In the genomic region with DNA sequence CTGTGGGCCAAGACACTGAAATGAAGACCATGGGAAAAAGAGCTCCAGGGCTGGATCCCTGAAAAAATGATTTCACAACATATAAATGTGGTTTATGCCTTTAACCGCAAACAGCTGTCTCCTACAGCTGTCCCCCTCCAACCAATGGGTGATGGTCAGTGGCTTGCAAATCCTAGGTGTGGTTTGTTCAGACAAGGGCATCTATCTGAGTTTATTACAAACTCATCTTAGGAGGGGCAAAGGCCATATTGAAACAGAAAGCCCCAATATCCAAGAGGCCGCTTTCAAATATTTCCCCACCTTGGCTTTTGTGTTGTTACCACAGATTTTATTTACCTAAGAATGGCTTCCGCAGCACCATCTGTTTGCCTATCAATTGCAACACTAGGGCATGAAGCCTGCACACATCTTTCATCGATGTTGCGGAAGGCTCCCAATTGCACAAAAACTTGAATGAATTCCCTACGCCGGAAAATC, we compare ENCODE assay signal across 1 cellular context.
TF ChIP-seq lines count a peak whose summit lies in the region.

No MANE protein-coding gene starts in this region.

TF ChIP-seq in HepG2, 621 proteins besides CTCF, POLR2A, EP300 and RAD21 (continued from another document and continues in another):
- TF ChIP-seq NR2F2 (IDR thresholded peaks at IDR 0.05; ENCODE audit: borderline replicate concordance, low read depth) (peak; percentile 72), ZNF768 (CRISPR knock-in tag; IDR thresholded peaks at IDR 0.05) (no peak), CEBPG (CRISPR knock-in tag; IDR thresholded peaks at IDR 0.05) (peak; percentile 86), ZNF230 (CRISPR knock-in tag; IDR thresholded peaks at IDR 0.05) (no peak), ZNF878 (CRISPR knock-in tag; IDR thresholded peaks at IDR 0.05) (no peak), NCOR1 (IDR thresholded peaks at IDR 0.05; ENCODE audit: borderline replicate concordance, low read length) (peak; percentile 37; the same call in 1 of the 2 replicates), ZFP62 (CRISPR knock-in tag; IDR thresholded peaks at IDR 0.05) (no peak), ZNF101 (CRISPR knock-in tag; IDR thresholded peaks at IDR 0.05; ENCODE audit: borderline replicate concordance, low read depth) (no peak), ZNF775 (CRISPR knock-in tag; IDR thresholded peaks at IDR 0.05; ENCODE audit: borderline replicate concordance) (no peak), YY1 (IDR thresholded peaks at IDR 0.05; ENCODE audit: insufficient read depth, insufficient replicate concordance, low read depth, low read length) (no peak), ZFP82 (CRISPR knock-in tag; IDR thresholded peaks at IDR 0.05; ENCODE audit: borderline replicate concordance) (no peak), SOX6 (IDR thresholded peaks at IDR 0.05) (no peak), SOX6 (CRISPR knock-in tag; IDR thresholded peaks at IDR 0.05) (peak; percentile 92), ZNF263 (CRISPR knock-in tag; IDR thresholded peaks at IDR 0.05) (no peak), ZNF337 (CRISPR knock-in tag; IDR thresholded peaks at IDR 0.05; ENCODE audit: borderline replicate concordance, low read depth) (no peak), HNF4A (CRISPR knock-in tag; IDR thresholded peaks at IDR 0.05) (peak; percentile 64), ZNF326 (CRISPR knock-in tag; IDR thresholded peaks at IDR 0.05; ENCODE audit: borderline replicate concordance) (no peak), TARDBP (CRISPR knock-in tag; IDR thresholded peaks at IDR 0.05) (0 out of 2 replicates have a peak, but pooled peaks have one; percentile 50), ZNF367 (CRISPR knock-in tag; IDR thresholded peaks at IDR 0.05; ENCODE audit: borderline replicate concordance) (no peak), PRMT3 (CRISPR knock-in tag; IDR thresholded peaks at IDR 0.05; ENCODE audit: borderline replicate concordance, low read depth) (no peak), MAFG (CRISPR knock-in tag; IDR thresholded peaks at IDR 0.05) (no peak), ESRRA (CRISPR knock-in tag; IDR thresholded peaks at IDR 0.05; ENCODE audit: low read depth) (no peak), ZBTB1 (CRISPR knock-in tag; IDR thresholded peaks at IDR 0.05; ENCODE audit: borderline replicate concordance) (no peak), MIER2 (CRISPR knock-in tag; IDR thresholded peaks at IDR 0.05) (no peak), NONO (IDR thresholded peaks at IDR 0.05) (no peak), NONO (CRISPR knock-in tag; conservative IDR thresholded peaks at IDR 0.05) (no peak), RXRA (CRISPR knock-in tag; IDR thresholded peaks at IDR 0.05) (no peak), KLF9 (CRISPR knock-in tag; IDR thresholded peaks at IDR 0.05; ENCODE audit: low read depth) (no peak), FOXM1 (CRISPR knock-in tag; IDR thresholded peaks at IDR 0.05) (no peak), HDAC1 (CRISPR knock-in tag; IDR thresholded peaks at IDR 0.05) (peak; percentile 55; the same call in 1 of the 2 replicates), AHR (CRISPR knock-in tag; IDR thresholded peaks at IDR 0.05) (no peak), ZNF558 (CRISPR knock-in tag; IDR thresholded peaks at IDR 0.05; ENCODE audit: borderline replicate concordance) (no peak), NR2F6 (IDR thresholded peaks at IDR 0.05) (peak; percentile 78), NR2F6 (CRISPR knock-in tag; IDR thresholded peaks at IDR 0.05) (peak; percentile 49; the same call in 1 of the 2 replicates), KLF13 (CRISPR knock-in tag; IDR thresholded peaks at IDR 0.05) (no peak), TGIF2 (CRISPR knock-in tag; IDR thresholded peaks at IDR 0.05) (no peak), ZNF12 (CRISPR knock-in tag; IDR thresholded peaks at IDR 0.05) (no peak)
- TF ChIP-seq, protein P1, sequence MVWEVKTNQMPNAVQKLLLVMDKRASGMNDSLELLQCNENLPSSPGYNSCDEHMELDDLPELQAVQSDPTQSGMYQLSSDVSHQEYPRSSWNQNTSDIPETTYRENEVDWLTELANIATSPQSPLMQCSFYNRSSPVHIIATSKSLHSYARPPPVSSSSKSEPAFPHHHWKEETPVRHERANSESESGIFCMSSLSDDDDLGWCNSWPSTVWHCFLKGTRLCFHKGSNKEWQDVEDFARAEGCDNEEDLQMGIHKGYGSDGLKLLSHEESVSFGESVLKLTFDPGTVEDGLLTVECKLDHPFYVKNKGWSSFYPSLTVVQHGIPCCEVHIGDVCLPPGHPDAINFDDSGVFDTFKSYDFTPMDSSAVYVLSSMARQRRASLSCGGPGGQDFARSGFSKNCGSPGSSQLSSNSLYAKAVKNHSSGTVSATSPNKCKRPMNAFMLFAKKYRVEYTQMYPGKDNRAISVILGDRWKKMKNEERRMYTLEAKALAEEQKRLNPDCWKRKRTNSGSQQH (CRISPR knock-in tag; IDR thresholded peaks at IDR 0.05; ENCODE audit: low read depth): no peak
- TF ChIP-seq, protein P2, sequence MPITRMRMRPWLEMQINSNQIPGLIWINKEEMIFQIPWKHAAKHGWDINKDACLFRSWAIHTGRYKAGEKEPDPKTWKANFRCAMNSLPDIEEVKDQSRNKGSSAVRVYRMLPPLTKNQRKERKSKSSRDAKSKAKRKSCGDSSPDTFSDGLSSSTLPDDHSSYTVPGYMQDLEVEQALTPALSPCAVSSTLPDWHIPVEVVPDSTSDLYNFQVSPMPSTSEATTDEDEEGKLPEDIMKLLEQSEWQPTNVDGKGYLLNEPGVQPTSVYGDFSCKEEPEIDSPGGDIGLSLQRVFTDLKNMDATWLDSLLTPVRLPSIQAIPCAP (CRISPR knock-in tag; IDR thresholded peaks at IDR 0.05; ENCODE audit: low read depth): no peak
- TF ChIP-seq, protein P3, sequence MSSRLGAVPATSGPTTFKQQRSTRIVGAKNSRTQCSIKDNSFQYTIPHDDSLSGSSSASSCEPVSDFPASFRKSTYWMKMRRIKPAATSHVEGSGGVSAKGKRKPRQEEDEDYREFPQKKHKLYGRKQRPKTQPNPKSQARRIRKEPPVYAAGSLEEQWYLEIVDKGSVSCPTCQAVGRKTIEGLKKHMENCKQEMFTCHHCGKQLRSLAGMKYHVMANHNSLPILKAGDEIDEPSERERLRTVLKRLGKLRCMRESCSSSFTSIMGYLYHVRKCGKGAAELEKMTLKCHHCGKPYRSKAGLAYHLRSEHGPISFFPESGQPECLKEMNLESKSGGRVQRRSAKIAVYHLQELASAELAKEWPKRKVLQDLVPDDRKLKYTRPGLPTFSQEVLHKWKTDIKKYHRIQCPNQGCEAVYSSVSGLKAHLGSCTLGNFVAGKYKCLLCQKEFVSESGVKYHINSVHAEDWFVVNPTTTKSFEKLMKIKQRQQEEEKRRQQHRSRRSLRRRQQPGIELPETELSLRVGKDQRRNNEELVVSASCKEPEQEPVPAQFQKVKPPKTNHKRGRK (CRISPR knock-in tag; IDR thresholded peaks at IDR 0.05): no peak
- TF ChIP-seq, protein P4, sequence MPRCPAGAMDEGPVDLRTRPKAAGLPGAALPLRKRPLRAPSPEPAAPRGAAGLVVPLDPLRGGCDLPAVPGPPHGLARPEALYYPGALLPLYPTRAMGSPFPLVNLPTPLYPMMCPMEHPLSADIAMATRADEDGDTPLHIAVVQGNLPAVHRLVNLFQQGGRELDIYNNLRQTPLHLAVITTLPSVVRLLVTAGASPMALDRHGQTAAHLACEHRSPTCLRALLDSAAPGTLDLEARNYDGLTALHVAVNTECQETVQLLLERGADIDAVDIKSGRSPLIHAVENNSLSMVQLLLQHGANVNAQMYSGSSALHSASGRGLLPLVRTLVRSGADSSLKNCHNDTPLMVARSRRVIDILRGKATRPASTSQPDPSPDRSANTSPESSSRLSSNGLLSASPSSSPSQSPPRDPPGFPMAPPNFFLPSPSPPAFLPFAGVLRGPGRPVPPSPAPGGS (CRISPR knock-in tag; IDR thresholded peaks at IDR 0.05): no peak
- TF ChIP-seq, protein P5, sequence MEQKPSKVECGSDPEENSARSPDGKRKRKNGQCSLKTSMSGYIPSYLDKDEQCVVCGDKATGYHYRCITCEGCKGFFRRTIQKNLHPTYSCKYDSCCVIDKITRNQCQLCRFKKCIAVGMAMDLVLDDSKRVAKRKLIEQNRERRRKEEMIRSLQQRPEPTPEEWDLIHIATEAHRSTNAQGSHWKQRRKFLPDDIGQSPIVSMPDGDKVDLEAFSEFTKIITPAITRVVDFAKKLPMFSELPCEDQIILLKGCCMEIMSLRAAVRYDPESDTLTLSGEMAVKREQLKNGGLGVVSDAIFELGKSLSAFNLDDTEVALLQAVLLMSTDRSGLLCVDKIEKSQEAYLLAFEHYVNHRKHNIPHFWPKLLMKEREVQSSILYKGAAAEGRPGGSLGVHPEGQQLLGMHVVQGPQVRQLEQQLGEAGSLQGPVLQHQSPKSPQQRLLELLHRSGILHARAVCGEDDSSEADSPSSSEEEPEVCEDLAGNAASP (CRISPR knock-in tag; IDR thresholded peaks at IDR 0.05; ENCODE audit: borderline replicate concordance): no peak
- TF ChIP-seq, protein P6, sequence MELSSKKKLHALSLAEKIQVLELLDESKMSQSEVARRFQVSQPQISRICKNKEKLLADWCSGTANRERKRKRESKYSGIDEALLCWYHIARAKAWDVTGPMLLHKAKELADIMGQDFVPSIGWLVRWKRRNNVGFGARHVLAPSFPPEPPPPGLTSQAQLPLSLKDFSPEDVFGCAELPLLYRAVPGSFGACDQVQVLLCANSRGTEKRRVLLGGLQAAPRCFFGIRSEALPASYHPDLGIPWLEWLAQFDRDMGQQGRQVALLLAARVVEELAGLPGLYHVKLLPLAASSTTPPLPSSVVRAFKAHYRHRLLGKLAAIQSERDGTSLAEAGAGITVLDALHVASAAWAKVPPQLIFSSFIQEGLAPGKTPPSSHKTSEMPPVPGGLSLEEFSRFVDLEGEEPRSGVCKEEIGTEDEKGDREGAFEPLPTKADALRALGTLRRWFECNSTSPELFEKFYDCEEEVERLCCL (CRISPR knock-in tag; IDR thresholded peaks at IDR 0.05; ENCODE audit: borderline replicate concordance): no peak
- TF ChIP-seq, protein P7, sequence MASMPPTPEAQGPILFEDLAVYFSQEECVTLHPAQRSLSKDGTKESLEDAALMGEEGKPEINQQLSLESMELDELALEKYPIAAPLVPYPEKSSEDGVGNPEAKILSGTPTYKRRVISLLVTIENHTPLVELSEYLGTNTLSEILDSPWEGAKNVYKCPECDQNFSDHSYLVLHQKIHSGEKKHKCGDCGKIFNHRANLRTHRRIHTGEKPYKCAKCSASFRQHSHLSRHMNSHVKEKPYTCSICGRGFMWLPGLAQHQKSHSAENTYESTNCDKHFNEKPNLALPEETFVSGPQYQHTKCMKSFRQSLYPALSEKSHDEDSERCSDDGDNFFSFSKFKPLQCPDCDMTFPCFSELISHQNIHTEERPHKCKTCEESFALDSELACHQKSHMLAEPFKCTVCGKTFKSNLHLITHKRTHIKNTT (CRISPR knock-in tag; IDR thresholded peaks at IDR 0.05): no peak
- TF ChIP-seq, protein P8, sequence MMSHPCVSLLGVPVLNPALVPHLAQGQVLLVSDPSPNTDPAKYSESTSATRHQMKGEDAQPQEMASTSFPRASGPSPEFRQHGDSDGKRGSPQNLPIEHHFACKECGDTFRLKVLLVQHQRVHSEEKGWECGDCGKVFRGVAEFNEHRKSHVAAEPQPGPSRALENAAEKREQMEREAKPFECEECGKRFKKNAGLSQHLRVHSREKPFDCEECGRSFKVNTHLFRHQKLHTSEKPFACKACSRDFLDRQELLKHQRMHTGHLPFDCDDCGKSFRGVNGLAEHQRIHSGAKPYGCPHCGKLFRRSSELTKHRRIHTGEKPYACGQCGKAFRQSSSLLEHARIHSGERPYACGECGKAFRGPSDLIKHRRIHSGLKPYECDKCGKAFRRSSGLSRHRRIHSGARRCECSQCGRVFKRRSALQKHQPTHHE (CRISPR knock-in tag; IDR thresholded peaks at IDR 0.05; ENCODE audit: borderline replicate concordance): no peak
- TF ChIP-seq, protein P9, sequence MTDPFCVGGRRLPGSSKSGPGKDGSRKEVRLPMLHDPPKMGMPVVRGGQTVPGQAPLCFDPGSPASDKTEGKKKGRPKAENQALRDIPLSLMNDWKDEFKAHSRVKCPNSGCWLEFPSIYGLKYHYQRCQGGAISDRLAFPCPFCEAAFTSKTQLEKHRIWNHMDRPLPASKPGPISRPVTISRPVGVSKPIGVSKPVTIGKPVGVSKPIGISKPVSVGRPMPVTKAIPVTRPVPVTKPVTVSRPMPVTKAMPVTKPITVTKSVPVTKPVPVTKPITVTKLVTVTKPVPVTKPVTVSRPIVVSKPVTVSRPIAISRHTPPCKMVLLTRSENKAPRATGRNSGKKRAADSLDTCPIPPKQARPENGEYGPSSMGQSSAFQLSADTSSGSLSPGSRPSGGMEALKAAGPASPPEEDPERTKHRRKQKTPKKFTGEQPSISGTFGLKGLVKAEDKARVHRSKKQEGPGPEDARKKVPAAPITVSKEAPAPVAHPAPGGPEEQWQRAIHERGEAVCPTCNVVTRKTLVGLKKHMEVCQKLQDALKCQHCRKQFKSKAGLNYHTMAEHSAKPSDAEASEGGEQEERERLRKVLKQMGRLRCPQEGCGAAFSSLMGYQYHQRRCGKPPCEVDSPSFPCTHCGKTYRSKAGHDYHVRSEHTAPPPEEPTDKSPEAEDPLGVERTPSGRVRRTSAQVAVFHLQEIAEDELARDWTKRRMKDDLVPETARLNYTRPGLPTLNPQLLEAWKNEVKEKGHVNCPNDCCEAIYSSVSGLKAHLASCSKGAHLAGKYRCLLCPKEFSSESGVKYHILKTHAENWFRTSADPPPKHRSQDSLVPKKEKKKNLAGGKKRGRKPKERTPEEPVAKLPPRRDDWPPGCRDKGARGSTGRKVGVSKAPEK (CRISPR knock-in tag; IDR thresholded peaks at IDR 0.05; ENCODE audit: borderline replicate concordance): no peak
- TF ChIP-seq, protein P10, sequence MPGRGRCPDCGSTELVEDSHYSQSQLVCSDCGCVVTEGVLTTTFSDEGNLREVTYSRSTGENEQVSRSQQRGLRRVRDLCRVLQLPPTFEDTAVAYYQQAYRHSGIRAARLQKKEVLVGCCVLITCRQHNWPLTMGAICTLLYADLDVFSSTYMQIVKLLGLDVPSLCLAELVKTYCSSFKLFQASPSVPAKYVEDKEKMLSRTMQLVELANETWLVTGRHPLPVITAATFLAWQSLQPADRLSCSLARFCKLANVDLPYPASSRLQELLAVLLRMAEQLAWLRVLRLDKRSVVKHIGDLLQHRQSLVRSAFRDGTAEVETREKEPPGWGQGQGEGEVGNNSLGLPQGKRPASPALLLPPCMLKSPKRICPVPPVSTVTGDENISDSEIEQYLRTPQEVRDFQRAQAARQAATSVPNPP (CRISPR knock-in tag; IDR thresholded peaks at IDR 0.05): no peak
- TF ChIP-seq, protein P11, sequence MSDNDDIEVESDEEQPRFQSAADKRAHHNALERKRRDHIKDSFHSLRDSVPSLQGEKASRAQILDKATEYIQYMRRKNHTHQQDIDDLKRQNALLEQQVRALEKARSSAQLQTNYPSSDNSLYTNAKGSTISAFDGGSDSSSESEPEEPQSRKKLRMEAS (IDR thresholded peaks at IDR 0.05): no peak
- TF ChIP-seq, protein P12, sequence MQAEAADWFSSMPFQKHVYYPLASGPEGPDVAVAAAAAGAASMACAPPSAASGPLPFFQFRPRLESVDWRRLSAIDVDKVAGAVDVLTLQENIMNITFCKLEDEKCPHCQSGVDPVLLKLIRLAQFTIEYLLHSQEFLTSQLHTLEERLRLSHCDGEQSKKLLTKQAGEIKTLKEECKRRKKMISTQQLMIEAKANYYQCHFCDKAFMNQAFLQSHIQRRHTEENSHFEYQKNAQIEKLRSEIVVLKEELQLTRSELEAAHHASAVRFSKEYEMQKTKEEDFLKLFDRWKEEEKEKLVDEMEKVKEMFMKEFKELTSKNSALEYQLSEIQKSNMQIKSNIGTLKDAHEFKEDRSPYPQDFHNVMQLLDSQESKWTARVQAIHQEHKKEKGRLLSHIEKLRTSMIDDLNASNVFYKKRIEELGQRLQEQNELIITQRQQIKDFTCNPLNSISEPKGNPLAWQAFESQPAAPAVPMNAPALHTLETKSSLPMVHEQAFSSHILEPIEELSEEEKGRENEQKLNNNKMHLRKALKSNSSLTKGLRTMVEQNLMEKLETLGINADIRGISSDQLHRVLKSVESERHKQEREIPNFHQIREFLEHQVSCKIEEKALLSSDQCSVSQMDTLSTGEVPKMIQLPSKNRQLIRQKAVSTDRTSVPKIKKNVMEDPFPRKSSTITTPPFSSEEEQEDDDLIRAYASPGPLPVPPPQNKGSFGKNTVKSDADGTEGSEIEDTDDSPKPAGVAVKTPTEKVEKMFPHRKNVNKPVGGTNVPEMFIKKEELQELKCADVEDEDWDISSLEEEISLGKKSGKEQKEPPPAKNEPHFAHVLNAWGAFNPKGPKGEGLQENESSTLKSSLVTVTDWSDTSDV (CRISPR knock-in tag; IDR thresholded peaks at IDR 0.05): no peak
